Comparison of ENCODE assay signal across 1 cellular context in the genomic region with DNA sequence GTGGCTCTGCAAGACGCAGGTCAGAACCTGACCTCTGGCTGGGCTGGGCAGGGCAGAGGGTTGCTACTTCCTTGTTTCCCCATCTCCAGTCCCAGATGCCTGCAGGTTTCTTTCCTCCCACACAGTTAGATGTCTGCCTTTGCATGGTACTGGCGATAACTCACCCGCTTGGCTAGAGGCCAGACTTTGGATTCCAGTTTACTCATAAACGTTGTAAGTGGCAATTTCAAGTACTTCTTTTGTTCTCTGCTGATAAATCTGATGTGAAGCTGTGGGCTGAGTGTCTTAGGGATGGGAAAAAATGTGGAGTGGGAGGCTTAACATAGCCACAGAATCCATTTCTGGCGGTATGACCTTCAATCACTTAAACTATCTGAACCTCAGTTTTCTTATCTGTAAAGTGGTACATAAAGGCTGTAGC.
A peak's percentile ranks its signal among the peaks of the same experiment; 100 is the strongest.
TF ChIP-seq lines count a peak whose summit lies in the region.

No MANE protein-coding gene starts in this region.

TF ChIP-seq in K562, 482 proteins besides CTCF, POLR2A, EP300 and RAD21 (continued from another document and continues in another):
- TF ChIP-seq TFE3 (CRISPR knock-in tag; IDR thresholded peaks at IDR 0.05) (no peak), TRIM24 (IDR thresholded peaks at IDR 0.05) (peak; percentile 61 to 68; a peak in 2 of 4 replicates), HMGXB4 (CRISPR knock-in tag; IDR thresholded peaks at IDR 0.05) (no peak), ZNF77 (CRISPR knock-in tag; IDR thresholded peaks at IDR 0.05) (no peak), SMAD1 (IDR thresholded peaks at IDR 0.05; ENCODE audit: low read depth, low read length, partially characterized antibody) (peak; percentile 54), HDAC2 (IDR thresholded peaks at IDR 0.05) (peak; percentile 70; the same call in 1 of the 2 replicates), CXXC5 (CRISPR knock-in tag; IDR thresholded peaks at IDR 0.05) (peak; percentile 23; the same call in 1 of the 2 replicates), CREM (IDR thresholded peaks at IDR 0.05; ENCODE audit: low read depth) (0 out of 2 replicates have a peak, but pooled peaks have one; percentile 22), JUND (IDR thresholded peaks at IDR 0.05; ENCODE audit: borderline replicate concordance, low read depth, low read length) (peak; percentile 44; the same call in 1 of the 2 replicates), JUND (tag; IDR thresholded peaks at IDR 0.05; ENCODE audit: borderline replicate concordance, low read depth, low read length) (no peak), CHD1 (IDR thresholded peaks at IDR 0.05; ENCODE audit: low read length) (no peak), PHF20 (IDR thresholded peaks at IDR 0.05; ENCODE audit: partially characterized antibody) (no peak), TEAD2 (tag; IDR thresholded peaks at IDR 0.05) (no peak), ZNF780A (CRISPR knock-in tag; IDR thresholded peaks at IDR 0.05) (no peak), ZNF134 (CRISPR knock-in tag; conservative IDR thresholded peaks at IDR 0.05) (no peak), ZNF212 (CRISPR knock-in tag; IDR thresholded peaks at IDR 0.05) (no peak), ARID1B (IDR thresholded peaks at IDR 0.05) (peak; percentile 95), HLTF (IDR thresholded peaks at IDR 0.05) (no peak), ILK (tag; IDR thresholded peaks at IDR 0.05; ENCODE audit: borderline replicate concordance, low read depth) (no peak), ATF4 (CRISPR knock-in tag; IDR thresholded peaks at IDR 0.05) (no peak), RAD51 (IDR thresholded peaks at IDR 0.05; ENCODE audit: borderline replicate concordance, low read depth) (no peak), NR2C1 (IDR thresholded peaks at IDR 0.05) (0 out of 2 replicates have a peak, but pooled peaks have one; percentile 37), NR2C1 (tag; IDR thresholded peaks at IDR 0.05) (peak; percentile 54), ZNF41 (CRISPR knock-in tag; conservative IDR thresholded peaks at IDR 0.05) (no peak), CBX2 (IDR thresholded peaks at IDR 0.05; ENCODE audit: insufficient read depth, low read length, poor library complexity, severe bottlenecking) (no peak), ZNF24 (IDR thresholded peaks at IDR 0.05) (no peak), KLF10 (CRISPR knock-in tag; IDR thresholded peaks at IDR 0.05) (no peak), NCOR1 (IDR thresholded peaks at IDR 0.05) (peak; percentile 90), NEUROD1 (IDR thresholded peaks at IDR 0.05; ENCODE audit: borderline replicate concordance, low read depth, low read length, partially characterized antibody) (peak; percentile 24), FIP1L1 (IDR thresholded peaks at IDR 0.05; ENCODE audit: low read depth, low read length, poor library complexity, severe bottlenecking) (no peak), MEF2D (tag; conservative IDR thresholded peaks at IDR 0.05; ENCODE audit: low read depth) (no peak), CBX3 (IDR thresholded peaks at IDR 0.05; ENCODE audit: borderline replicate concordance in 1 of 2, low read length in 2 of 2) (no peak), ZNF217 (CRISPR knock-in tag; IDR thresholded peaks at IDR 0.05) (no peak), SMAD3 (CRISPR knock-in tag; conservative IDR thresholded peaks at IDR 0.05) (no peak), CHCHD3 (CRISPR knock-in tag; IDR thresholded peaks at IDR 0.05) (no peak), PYGO2 (tag; IDR thresholded peaks at IDR 0.05) (no peak), ZNF444 (CRISPR knock-in tag; IDR thresholded peaks at IDR 0.05) (no peak), FOSL1 (tag; conservative IDR thresholded peaks at IDR 0.05) (peak; percentile 45; the same call in 1 of the 2 replicates), ZNF263 (CRISPR knock-in tag; IDR thresholded peaks at IDR 0.05; ENCODE audit: borderline replicate concordance) (no peak), ZBTB17 (CRISPR knock-in tag; IDR thresholded peaks at IDR 0.05) (no peak), NFRKB (IDR thresholded peaks at IDR 0.05; ENCODE audit: low read depth) (no peak), NONO (IDR thresholded peaks at IDR 0.05; ENCODE audit: low read depth in 2 of 2, low read length in 1 of 2) (no peak), TCF3 (CRISPR knock-in tag; IDR thresholded peaks at IDR 0.05) (peak; percentile 96), SMAD4 (CRISPR knock-in tag; conservative IDR thresholded peaks at IDR 0.05) (peak; percentile 62), ARNT (IDR thresholded peaks at IDR 0.05) (0 out of 4 replicates have a peak, but pooled peaks of 1 of the 2 experiments have one; percentile 20), SMARCA4 (IDR thresholded peaks at IDR 0.05) (peak; percentile 88), CC2D1A (IDR thresholded peaks at IDR 0.05) (peak; percentile 74; the same call in 1 of the 2 replicates), NFE2 (IDR thresholded peaks at IDR 0.05; ENCODE audit: low read depth) (no peak), EGR1 (conservative IDR thresholded peaks at IDR 0.05) (peak; percentile 88), ZC3H4 (CRISPR knock-in tag; IDR thresholded peaks at IDR 0.05; ENCODE audit: borderline replicate concordance) (no peak), KDM1A (IDR thresholded peaks at IDR 0.05) (peak; percentile 89 to 90), MYNN (IDR thresholded peaks at IDR 0.05) (peak; percentile 45; the same call in 1 of the 2 replicates), MYNN (CRISPR knock-in tag; IDR thresholded peaks at IDR 0.05) (no peak), BACH1 (tag; IDR thresholded peaks at IDR 0.05) (no peak), SP1 (CRISPR knock-in tag; IDR thresholded peaks at IDR 0.05) (no peak)
- TF ChIP-seq, protein P1, sequence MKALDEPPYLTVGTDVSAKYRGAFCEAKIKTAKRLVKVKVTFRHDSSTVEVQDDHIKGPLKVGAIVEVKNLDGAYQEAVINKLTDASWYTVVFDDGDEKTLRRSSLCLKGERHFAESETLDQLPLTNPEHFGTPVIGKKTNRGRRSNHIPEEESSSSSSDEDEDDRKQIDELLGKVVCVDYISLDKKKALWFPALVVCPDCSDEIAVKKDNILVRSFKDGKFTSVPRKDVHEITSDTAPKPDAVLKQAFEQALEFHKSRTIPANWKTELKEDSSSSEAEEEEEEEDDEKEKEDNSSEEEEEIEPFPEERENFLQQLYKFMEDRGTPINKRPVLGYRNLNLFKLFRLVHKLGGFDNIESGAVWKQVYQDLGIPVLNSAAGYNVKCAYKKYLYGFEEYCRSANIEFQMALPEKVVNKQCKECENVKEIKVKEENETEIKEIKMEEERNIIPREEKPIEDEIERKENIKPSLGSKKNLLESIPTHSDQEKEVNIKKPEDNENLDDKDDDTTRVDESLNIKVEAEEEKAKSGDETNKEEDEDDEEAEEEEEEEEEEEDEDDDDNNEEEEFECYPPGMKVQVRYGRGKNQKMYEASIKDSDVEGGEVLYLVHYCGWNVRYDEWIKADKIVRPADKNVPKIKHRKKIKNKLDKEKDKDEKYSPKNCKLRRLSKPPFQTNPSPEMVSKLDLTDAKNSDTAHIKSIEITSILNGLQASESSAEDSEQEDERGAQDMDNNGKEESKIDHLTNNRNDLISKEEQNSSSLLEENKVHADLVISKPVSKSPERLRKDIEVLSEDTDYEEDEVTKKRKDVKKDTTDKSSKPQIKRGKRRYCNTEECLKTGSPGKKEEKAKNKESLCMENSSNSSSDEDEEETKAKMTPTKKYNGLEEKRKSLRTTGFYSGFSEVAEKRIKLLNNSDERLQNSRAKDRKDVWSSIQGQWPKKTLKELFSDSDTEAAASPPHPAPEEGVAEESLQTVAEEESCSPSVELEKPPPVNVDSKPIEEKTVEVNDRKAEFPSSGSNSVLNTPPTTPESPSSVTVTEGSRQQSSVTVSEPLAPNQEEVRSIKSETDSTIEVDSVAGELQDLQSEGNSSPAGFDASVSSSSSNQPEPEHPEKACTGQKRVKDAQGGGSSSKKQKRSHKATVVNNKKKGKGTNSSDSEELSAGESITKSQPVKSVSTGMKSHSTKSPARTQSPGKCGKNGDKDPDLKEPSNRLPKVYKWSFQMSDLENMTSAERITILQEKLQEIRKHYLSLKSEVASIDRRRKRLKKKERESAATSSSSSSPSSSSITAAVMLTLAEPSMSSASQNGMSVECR (CRISPR knock-in tag; IDR thresholded peaks at IDR 0.05) = no peak
- TF ChIP-seq, protein P2, sequence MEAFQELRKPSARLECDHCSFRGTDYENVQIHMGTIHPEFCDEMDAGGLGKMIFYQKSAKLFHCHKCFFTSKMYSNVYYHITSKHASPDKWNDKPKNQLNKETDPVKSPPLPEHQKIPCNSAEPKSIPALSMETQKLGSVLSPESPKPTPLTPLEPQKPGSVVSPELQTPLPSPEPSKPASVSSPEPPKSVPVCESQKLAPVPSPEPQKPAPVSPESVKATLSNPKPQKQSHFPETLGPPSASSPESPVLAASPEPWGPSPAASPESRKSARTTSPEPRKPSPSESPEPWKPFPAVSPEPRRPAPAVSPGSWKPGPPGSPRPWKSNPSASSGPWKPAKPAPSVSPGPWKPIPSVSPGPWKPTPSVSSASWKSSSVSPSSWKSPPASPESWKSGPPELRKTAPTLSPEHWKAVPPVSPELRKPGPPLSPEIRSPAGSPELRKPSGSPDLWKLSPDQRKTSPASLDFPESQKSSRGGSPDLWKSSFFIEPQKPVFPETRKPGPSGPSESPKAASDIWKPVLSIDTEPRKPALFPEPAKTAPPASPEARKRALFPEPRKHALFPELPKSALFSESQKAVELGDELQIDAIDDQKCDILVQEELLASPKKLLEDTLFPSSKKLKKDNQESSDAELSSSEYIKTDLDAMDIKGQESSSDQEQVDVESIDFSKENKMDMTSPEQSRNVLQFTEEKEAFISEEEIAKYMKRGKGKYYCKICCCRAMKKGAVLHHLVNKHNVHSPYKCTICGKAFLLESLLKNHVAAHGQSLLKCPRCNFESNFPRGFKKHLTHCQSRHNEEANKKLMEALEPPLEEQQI (IDR thresholded peaks at IDR 0.05) = 0 out of 2 replicates have a peak, but pooled peaks have one; percentile 20
- TF ChIP-seq, protein P3, sequence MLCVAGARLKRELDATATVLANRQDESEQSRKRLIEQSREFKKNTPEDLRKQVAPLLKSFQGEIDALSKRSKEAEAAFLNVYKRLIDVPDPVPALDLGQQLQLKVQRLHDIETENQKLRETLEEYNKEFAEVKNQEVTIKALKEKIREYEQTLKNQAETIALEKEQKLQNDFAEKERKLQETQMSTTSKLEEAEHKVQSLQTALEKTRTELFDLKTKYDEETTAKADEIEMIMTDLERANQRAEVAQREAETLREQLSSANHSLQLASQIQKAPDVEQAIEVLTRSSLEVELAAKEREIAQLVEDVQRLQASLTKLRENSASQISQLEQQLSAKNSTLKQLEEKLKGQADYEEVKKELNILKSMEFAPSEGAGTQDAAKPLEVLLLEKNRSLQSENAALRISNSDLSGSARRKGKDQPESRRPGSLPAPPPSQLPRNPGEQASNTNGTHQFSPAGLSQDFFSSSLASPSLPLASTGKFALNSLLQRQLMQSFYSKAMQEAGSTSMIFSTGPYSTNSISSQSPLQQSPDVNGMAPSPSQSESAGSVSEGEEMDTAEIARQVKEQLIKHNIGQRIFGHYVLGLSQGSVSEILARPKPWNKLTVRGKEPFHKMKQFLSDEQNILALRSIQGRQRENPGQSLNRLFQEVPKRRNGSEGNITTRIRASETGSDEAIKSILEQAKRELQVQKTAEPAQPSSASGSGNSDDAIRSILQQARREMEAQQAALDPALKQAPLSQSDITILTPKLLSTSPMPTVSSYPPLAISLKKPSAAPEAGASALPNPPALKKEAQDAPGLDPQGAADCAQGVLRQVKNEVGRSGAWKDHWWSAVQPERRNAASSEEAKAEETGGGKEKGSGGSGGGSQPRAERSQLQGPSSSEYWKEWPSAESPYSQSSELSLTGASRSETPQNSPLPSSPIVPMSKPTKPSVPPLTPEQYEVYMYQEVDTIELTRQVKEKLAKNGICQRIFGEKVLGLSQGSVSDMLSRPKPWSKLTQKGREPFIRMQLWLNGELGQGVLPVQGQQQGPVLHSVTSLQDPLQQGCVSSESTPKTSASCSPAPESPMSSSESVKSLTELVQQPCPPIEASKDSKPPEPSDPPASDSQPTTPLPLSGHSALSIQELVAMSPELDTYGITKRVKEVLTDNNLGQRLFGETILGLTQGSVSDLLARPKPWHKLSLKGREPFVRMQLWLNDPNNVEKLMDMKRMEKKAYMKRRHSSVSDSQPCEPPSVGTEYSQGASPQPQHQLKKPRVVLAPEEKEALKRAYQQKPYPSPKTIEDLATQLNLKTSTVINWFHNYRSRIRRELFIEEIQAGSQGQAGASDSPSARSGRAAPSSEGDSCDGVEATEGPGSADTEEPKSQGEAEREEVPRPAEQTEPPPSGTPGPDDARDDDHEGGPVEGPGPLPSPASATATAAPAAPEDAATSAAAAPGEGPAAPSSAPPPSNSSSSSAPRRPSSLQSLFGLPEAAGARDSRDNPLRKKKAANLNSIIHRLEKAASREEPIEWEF (CRISPR knock-in tag; IDR thresholded peaks at IDR 0.05) = no peak
